1 cellular context compared by ENCODE assay signal in the genomic region with DNA sequence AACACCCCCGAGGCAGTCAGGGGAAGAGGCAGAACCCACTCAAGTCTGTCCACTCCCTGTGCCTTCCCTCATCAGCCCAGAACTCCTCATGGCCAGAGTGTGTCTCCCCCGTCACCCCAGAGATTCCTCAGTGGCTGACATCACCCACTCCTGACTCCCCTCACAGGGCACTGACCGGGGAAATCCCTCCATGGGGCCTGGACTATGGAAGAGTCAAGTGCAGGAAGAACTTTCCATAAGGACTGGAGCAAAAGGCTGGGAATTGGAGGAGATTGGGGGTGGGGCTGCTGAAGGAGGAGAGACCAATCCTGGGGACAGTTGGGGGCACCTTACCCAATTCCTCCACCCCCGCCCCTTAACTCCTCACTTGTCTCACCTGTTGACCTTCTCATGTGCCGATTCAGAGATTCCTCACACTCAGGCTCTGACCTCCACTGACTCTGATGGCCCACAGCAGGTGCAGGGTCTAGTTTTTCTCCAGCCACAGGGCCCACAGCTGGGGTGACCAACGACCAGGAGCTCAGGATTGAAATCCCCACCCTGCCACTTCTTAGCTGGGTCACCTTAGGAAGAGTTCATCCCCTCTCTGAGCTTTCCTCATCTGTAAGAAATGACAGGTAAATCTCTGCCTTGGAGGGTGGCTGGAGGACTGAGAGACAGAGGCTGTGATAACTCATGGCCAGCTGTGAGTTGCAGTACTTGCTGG.
TF ChIP-seq lines count a peak whose summit lies in the region.

No MANE protein-coding gene starts in this region.

TF ChIP-seq in GM23338, 12 proteins besides CTCF, POLR2A, EP300 and RAD21:
- TF ChIP-seq, protein P1, sequence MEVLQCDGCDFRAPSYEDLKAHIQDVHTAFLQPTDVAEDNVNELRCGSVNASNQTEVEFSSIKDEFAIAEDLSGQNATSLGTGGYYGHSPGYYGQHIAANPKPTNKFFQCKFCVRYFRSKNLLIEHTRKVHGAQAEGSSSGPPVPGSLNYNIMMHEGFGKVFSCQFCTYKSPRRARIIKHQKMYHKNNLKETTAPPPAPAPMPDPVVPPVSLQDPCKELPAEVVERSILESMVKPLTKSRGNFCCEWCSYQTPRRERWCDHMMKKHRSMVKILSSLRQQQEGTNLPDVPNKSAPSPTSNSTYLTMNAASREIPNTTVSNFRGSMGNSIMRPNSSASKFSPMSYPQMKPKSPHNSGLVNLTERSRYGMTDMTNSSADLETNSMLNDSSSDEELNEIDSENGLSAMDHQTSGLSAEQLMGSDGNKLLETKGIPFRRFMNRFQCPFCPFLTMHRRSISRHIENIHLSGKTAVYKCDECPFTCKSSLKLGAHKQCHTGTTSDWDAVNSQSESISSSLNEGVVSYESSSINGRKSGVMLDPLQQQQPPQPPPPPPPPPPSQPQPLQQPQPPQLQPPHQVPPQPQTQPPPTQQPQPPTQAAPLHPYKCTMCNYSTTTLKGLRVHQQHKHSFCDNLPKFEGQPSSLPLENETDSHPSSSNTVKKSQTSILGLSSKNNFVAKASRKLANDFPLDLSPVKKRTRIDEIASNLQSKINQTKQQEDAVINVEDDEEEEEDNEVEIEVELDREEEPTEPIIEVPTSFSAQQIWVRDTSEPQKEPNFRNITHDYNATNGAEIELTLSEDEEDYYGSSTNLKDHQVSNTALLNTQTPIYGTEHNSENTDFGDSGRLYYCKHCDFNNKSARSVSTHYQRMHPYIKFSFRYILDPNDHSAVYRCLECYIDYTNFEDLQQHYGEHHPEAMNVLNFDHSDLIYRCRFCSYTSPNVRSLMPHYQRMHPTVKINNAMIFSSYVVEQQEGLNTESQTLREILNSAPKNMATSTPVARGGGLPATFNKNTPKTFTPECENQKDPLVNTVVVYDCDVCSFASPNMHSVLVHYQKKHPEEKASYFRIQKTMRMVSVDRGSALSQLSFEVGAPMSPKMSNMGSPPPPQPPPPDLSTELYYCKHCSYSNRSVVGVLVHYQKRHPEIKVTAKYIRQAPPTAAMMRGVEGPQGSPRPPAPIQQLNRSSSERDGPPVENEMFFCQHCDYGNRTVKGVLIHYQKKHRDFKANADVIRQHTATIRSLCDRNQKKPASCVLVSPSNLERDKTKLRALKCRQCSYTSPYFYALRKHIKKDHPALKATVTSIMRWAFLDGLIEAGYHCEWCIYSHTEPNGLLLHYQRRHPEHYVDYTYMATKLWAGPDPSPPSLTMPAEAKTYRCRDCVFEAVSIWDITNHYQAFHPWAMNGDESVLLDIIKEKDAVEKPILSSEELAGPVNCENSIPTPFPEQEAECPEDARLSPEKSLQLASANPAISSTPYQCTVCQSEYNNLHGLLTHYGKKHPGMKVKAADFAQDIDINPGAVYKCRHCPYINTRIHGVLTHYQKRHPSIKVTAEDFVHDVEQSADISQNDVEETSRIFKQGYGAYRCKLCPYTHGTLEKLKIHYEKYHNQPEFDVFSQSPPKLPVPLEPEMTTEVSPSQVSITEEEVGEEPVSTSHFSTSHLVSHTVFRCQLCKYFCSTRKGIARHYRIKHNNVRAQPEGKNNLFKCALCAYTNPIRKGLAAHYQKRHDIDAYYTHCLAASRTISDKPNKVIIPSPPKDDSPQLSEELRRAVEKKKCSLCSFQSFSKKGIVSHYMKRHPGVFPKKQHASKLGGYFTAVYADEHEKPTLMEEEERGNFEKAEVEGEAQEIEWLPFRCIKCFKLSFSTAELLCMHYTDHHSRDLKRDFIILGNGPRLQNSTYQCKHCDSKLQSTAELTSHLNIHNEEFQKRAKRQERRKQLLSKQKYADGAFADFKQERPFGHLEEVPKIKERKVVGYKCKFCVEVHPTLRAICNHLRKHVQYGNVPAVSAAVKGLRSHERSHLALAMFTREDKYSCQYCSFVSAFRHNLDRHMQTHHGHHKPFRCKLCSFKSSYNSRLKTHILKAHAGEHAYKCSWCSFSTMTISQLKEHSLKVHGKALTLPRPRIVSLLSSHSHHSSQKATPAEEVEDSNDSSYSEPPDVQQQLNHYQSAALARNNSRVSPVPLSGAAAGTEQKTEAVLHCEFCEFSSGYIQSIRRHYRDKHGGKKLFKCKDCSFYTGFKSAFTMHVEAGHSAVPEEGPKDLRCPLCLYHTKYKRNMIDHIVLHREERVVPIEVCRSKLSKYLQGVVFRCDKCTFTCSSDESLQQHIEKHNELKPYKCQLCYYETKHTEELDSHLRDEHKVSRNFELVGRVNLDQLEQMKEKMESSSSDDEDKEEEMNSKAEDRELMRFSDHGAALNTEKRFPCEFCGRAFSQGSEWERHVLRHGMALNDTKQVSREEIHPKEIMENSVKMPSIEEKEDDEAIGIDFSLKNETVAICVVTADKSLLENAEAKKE (CRISPR knock-in tag; IDR thresholded peaks at IDR 0.05) = no peak
- TF ChIP-seq JUNB (IDR thresholded peaks at IDR 0.05; ENCODE audit: unreplicated experiment) (no peak), EZH2 (IDR thresholded peaks at IDR 0.05; ENCODE audit: low read depth, unreplicated experiment) (no peak), ZNF114 (CRISPR knock-in tag; IDR thresholded peaks at IDR 0.05) (no peak), POLR2AphosphoS5 (IDR thresholded peaks at IDR 0.05; ENCODE audit: low read depth) (no peak), CREB1 (CRISPR knock-in tag; IDR thresholded peaks at IDR 0.05; ENCODE audit: low read depth) (no peak)
